In genomic region chr10:125087897-125088215, GRCh38 we compare ENCODE assay signal across 24 cellular contexts.
A peak's percentile ranks its signal among the peaks of the same experiment; 100 is the strongest.
DNase-seq lines count a peak whose midpoint lies in the region; ATAC-seq, FAIRE-seq and TF ChIP-seq lines count a peak whose summit lies in the region.
"Had no signal": no experiment of that assay in that cellular context is flagged by ENCODE, and none has a peak within 500 bp of the region (broad histone marks: within the 10 kb centered on the region; RNA-seq: fewer than 3 reads in every experiment).

No MANE protein-coding gene starts in this region.

- H3K4me3 ChIP-seq in Caco-2 (ENCODE audit: low read depth, low read length) (no peak overlapping the region), astrocyte (ENCODE audit: insufficient read depth, low read depth, low read length) (no peak overlapping the region), psoas muscle (no peak overlapping the region), HAP-1 (no peak overlapping the region)
- H3K4me3 ChIP-seq: mucosa of descending colon, neural progenitor cell, transverse colon had no signal

- intact Hi-C loops in Caco-2 (cut with micrococcal nuclease; ENCODE audit: unreplicated experiment) (no loop called here), psoas muscle (cut with DNase I) (no loop called here)

- H3K36me3 Mint-ChIP-seq in Caco-2 (ENCODE audit: insufficient read depth, unreplicated experiment): peaks cover 65% of the 10 kb centered on the region
- H3K36me3 Mint-ChIP-seq in astrocyte (ENCODE audit: low read depth, unreplicated experiment): peaks cover 31% of the 10 kb centered on the region
- peaks cover 0 to 11% (median 0%) of the 10 kb centered on the region in 3 donors for H3K36me3 Mint-ChIP-seq in immature natural killer cell
- H3K36me3 Mint-ChIP-seq: activated naive CD4-positive, alpha-beta T cell treated with anti-CD3 and anti-CD28 coated beads, Interleukin-2, amount 50 U/mL, for 24 hours had no signal

- H3K4me2 ChIP-seq in astrocyte (ENCODE audit: low read length): no peak overlapping the region
- H3K4me2 ChIP-seq: neural progenitor cell had no signal

- H3K4me1 Mint-ChIP-seq in Caco-2 (ENCODE audit: low read depth, unreplicated experiment): no peaks in the 10 kb centered on the region
- peaks cover 66% of the 10 kb centered on the region for H3K4me1 Mint-ChIP-seq in astrocyte (ENCODE audit: low read depth, unreplicated experiment)
- peaks cover 77 to 95% of the 10 kb centered on the region in 2 donors for H3K4me1 Mint-ChIP-seq in immature natural killer cell
- H3K4me1 Mint-ChIP-seq: activated naive CD4-positive, alpha-beta T cell treated with anti-CD3 and anti-CD28 coated beads, Interleukin-2, amount 50 U/mL, for 24 hours; B cell had no signal

- no peaks in the 10 kb centered on the region; the same call in 1 of the 2 replicates for H3K36me3 ChIP-seq in Caco-2 (ENCODE audit: control insufficient read depth, insufficient read depth, low read length)
- peaks cover 6% of the 10 kb centered on the region for H3K36me3 ChIP-seq in astrocyte (ENCODE audit: insufficient read depth, low read length)
- no peaks in the 10 kb centered on the region for H3K36me3 ChIP-seq in psoas muscle (ENCODE audit: insufficient read depth in 1 of 2, low read depth in 1 of 2)
- peaks cover 9% of the 10 kb centered on the region for H3K36me3 ChIP-seq in HAP-1 (replicated peaks)
- H3K36me3 ChIP-seq: neural progenitor cell, transverse colon had no signal

- DNase-seq in Caco-2 (no peak), astrocyte (ENCODE audit: low read depth) (no peak), immature natural killer cell (no peak), psoas muscle (peak in 1 of 2 donors; percentile 26), RPMI8226 (no peak), HAP-1 (ENCODE audit: low spot score in 2 of 2) (no peak), C1 segment of cervical spinal cord (lab: John Stamatoyannopoulos, UW) (no peak), SKM-1 (lab: John Stamatoyannopoulos, UW; ENCODE audit: unreplicated experiment) (no peak)
- DNase-seq: activated CD4-positive, alpha-beta T cell treated with anti-CD3 and anti-CD28 coated beads, Interleukin-2, amount 50 U/mL, for 48 hours; anterior cingulate cortex; DMS53; H7; kidney; mucosa of descending colon; NCI-H146; NCI-H446 treated with DMSO at 0.1 percent for 48 hours; NCI-H82; transverse colon had no signal

- 81 to 87% (median 85%) methylated on average over 10 of the region's 10 CpGs for WGBS in psoas muscle, 3 donors

- TF ChIP-seq CTCF in Caco-2 (IDR thresholded peaks at IDR 0.05; ENCODE audit: insufficient read depth in 1 of 2, low read depth in 1 of 2, low read length in 1 of 2, severe bottlenecking in 1 of 2, unreplicated experiment in 1 of 2): no peak
- no peak for TF ChIP-seq CTCF in astrocyte (IDR thresholded peaks at IDR 0.05; ENCODE audit: insufficient read depth, low read depth, low read length)
- TF ChIP-seq CTCF in psoas muscle (IDR thresholded peaks at IDR 0.05): no peak

- H3K27me3 Mint-ChIP-seq in Caco-2 (ENCODE audit: insufficient read depth, unreplicated experiment): no peaks in the 10 kb centered on the region
- no peaks in the 10 kb centered on the region for H3K27me3 Mint-ChIP-seq in astrocyte (ENCODE audit: low read depth, unreplicated experiment)
- H3K27me3 Mint-ChIP-seq in immature natural killer cell (ENCODE audit: low read depth in 3 of 3): peaks cover 0 to 2% (median 0%) of the 10 kb centered on the region in 3 donors
- H3K27me3 Mint-ChIP-seq: activated naive CD4-positive, alpha-beta T cell treated with anti-CD3 and anti-CD28 coated beads, Interleukin-2, amount 50 U/mL, for 24 hours had no signal

- H3K9me3 ChIP-seq in Caco-2 (no peaks in the 10 kb centered on the region), astrocyte (ENCODE audit: insufficient read depth, low read depth, low read length) (no peaks in the 10 kb centered on the region), psoas muscle (no peaks in the 10 kb centered on the region), HAP-1 (no peaks in the 10 kb centered on the region)
- H3K9me3 ChIP-seq: mucosa of descending colon, transverse colon had no signal

- no TSS peak for BruUV-seq in Caco-2 (replicated peaks; lab: Mats Ljungman, UMichigan)

- H3K4me3 Mint-ChIP-seq in Caco-2 (ENCODE audit: unreplicated experiment) (no peak overlapping the region), astrocyte (ENCODE audit: unreplicated experiment) (no peak overlapping the region), immature natural killer cell (no peak overlapping the region)
- H3K4me3 Mint-ChIP-seq: activated naive CD4-positive, alpha-beta T cell treated with anti-CD3 and anti-CD28 coated beads, Interleukin-2, amount 50 U/mL, for 24 hours; activated T-helper 1 cell treated with anti-CD3 and anti-CD28 coated beads, Interleukin-12 subunit alpha, Interleukin-12 subunit beta, Interleukin-2, Interleukin-4 antibody, amounts not matched to agents 30 ng/mL and 10 ng/mL and 1 ng/mL, durations not matched to agents 14 hours and 24 hours and 36 hours; B cell; neural progenitor cell had no signal

- H3K9me3 Mint-ChIP-seq in Caco-2 (ENCODE audit: unreplicated experiment) (no peaks in the 10 kb centered on the region), astrocyte (ENCODE audit: unreplicated experiment) (no peaks in the 10 kb centered on the region), immature natural killer cell (no peaks in the 10 kb centered on the region)
- H3K9me3 Mint-ChIP-seq: activated naive CD4-positive, alpha-beta T cell treated with anti-CD3 and anti-CD28 coated beads, Interleukin-2, amount 50 U/mL, for 24 hours; activated T-helper 1 cell treated with anti-CD3 and anti-CD28 coated beads, Interleukin-12 subunit alpha, Interleukin-12 subunit beta, Interleukin-2, Interleukin-4 antibody, amounts not matched to agents 30 ng/mL and 10 ng/mL and 1 ng/mL, durations not matched to agents 14 hours and 24 hours and 36 hours; neural progenitor cell had no signal

- H3K4me1 ChIP-seq in Caco-2 (no peaks in the 10 kb centered on the region), astrocyte (ENCODE audit: insufficient read depth, low read length) (peaks cover 34% of the 10 kb centered on the region), psoas muscle (peaks cover 77% of the 10 kb centered on the region), HAP-1 (no peaks in the 10 kb centered on the region)

- H2AFZ ChIP-seq in astrocyte (ENCODE audit: low read depth, low read length): no peak overlapping the region
- H2AFZ ChIP-seq: neural progenitor cell had no signal

- peaks cover 81% of the 10 kb centered on the region for H3K79me2 ChIP-seq in astrocyte (ENCODE audit: insufficient read depth, low read length)

- peaks cover 65% of the 10 kb centered on the region for H4K20me1 ChIP-seq in astrocyte (ENCODE audit: insufficient read depth, low read length)

- FAIRE-seq in astrocyte (lab: Jason Lieb, UNC): no peak
- FAIRE-seq: endometrium, G401.6, kidney had no signal

- CTCF ChIA-PET in Caco-2 (lab: Charles Lee): no interaction called here

- in situ Hi-C loops in HAP-1 (cut with MboI; ENCODE audit: low sequenced_read_pairs): no loop called here

- no peaks in the 10 kb centered on the region for H3K27me3 ChIP-seq in Caco-2 (replicated peaks; ENCODE audit: control insufficient read depth, insufficient read depth, low read length)
- no peaks in the 10 kb centered on the region for H3K27me3 ChIP-seq in astrocyte (ENCODE audit: insufficient read depth, low read length)
- no peaks in the 10 kb centered on the region for H3K27me3 ChIP-seq in psoas muscle (ENCODE audit: insufficient read depth in 3 of 3, low read length in 2 of 3)
- H3K27me3 ChIP-seq in HAP-1 (ENCODE audit: low read depth): no peaks in the 10 kb centered on the region
- H3K27me3 ChIP-seq: neural progenitor cell, transverse colon had no signal

- no peak overlapping the region for H3K9ac ChIP-seq in astrocyte (ENCODE audit: low read length)
- H3K9ac ChIP-seq: neural progenitor cell had no signal

- H3K27ac Mint-ChIP-seq in Caco-2 (ENCODE audit: unreplicated experiment): peak overlapping the region; percentile 50
- H3K27ac Mint-ChIP-seq in astrocyte (ENCODE audit: unreplicated experiment): peak overlapping the region; percentile 74
- H3K27ac Mint-ChIP-seq in immature natural killer cell: peak overlapping the region in 4 of 6 donors; percentile 21 to 75 (median 60)
- H3K27ac Mint-ChIP-seq: activated naive CD4-positive, alpha-beta T cell treated with anti-CD3 and anti-CD28 coated beads, Interleukin-2, amount 50 U/mL, for 24 hours; activated T-helper 1 cell treated with anti-CD3 and anti-CD28 coated beads, Interleukin-12 subunit alpha, Interleukin-12 subunit beta, Interleukin-2, Interleukin-4 antibody, amounts not matched to agents 30 ng/mL and 10 ng/mL and 1 ng/mL, durations not matched to agents 14 hours and 24 hours and 36 hours; B cell; neural progenitor cell had no signal

- ATAC-seq in psoas muscle: no peak
- ATAC-seq: mucosa of descending colon had no signal

- POLR2A ChIA-PET in Caco-2 (lab: Charles Lee): no interaction called here

- H3K27ac ChIP-seq in astrocyte (ENCODE audit: low read depth, low read length) (no peak overlapping the region), psoas muscle (peak overlapping the region; percentile 27)
- H3K27ac ChIP-seq: neural progenitor cell, transverse colon had no signal
